15 cellular contexts compared by ENCODE assay signal in the genomic region with DNA sequence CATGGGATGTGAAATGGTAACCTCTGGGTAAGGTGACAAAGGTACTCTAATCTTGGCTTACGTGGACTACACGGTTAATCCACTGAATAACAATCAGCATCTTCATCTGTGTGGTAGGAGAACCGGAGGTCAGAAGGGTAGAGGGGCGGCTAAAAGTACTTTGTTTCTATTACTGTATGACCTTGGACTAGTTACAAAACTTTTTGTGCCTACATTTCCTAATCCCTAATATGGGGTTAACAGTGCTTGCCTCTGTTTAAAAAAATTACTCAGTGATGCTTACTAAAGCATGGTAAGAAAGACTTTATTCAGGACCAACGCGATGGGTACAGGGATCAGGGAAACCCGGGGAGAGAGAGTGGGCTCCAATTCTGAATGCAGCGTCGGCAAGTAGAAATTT. TPM values are rescaled to one million over a fixed set of nuclear protein-coding genes. Genes with fewer than 3 reads are reported as not detected.
DNase-seq lines count a peak whose midpoint lies in the region; ATAC-seq, FAIRE-seq and TF ChIP-seq lines count a peak whose summit lies in the region.
"Had no signal": no experiment of that assay in that cellular context is flagged by ENCODE, and none has a peak within 500 bp of the region (broad histone marks: within the 10 kb centered on the region; RNA-seq: fewer than 3 reads in every experiment).

No MANE protein-coding gene starts in this region.

- intact Hi-C loops in activated CD4-positive, alpha-beta T cell treated with anti-CD3 and anti-CD28 coated beads for 36 hours (cut with DNase I, micrococcal nuclease), result loop anchor here (1.0 to 5.0 kb wide), 4 partner anchors 7 to 429 kb away; a partner anchor contains a TSS
- intact Hi-C loops in sigmoid colon (cut with DNase I), result loop anchor here (2.0 to 10.0 kb wide), 5 partner anchors 59 to 427 kb away; a partner anchor contains a TSS

- no peak for FAIRE-seq in H1 (lab: Jason Lieb, UNC)
- FAIRE-seq: endometrium had no signal

- TF ChIP-seq RAD21 in H1 (IDR thresholded peaks at IDR 0.05 in 1 of 2, conservative IDR thresholded peaks at IDR 0.05 in 1 of 2; ENCODE audit: low read depth in 2 of 2, low read length in 2 of 2), result no peak

- no peak for ATAC-seq in activated CD4-positive, alpha-beta T cell treated with anti-CD3 and anti-CD28 coated beads for 36 hours
- ATAC-seq in gastroesophageal sphincter, result no peak

- H3K4me3 ChIP-seq in H1 (ENCODE audit: extremely low read depth in 1 of 4, insufficient read depth in 2 of 4, low read depth in 3 of 4, low read length in 4 of 4) (no peak overlapping the region), sigmoid colon (no peak overlapping the region), gastroesophageal sphincter (no peak overlapping the region)

- H2BK15ac ChIP-seq in H1 (ENCODE audit: low read length), result no peak overlapping the region; the same call in 1 of the 2 replicates

- peak overlapping the region; percentile 70 for H3K4me3 Mint-ChIP-seq in activated CD4-positive, alpha-beta T cell treated with anti-CD3 and anti-CD28 coated beads for 36 hours
- peak overlapping the region; percentile 82 to 95 (median 94) for H3K4me3 Mint-ChIP-seq in IgD-negative memory B cell

- no peaks in the 10 kb centered on the region; a peak in 2 of 7 replicates for H3K27me3 ChIP-seq in H1 (replicated peaks in 1 of 4; ENCODE audit: control insufficient read depth in 3 of 4, extremely low read depth in 1 of 4, insufficient read depth in 3 of 4, low read length in 3 of 4)
- H3K27me3 ChIP-seq in sigmoid colon, result no peaks in the 10 kb centered on the region
- no peaks in the 10 kb centered on the region for H3K27me3 ChIP-seq in gastroesophageal sphincter

- CTCF ChIA-PET in activated CD4-positive, alpha-beta T cell treated with anti-CD3 and anti-CD28 coated beads for 36 hours (lab: Charles Lee), result interaction anchor here (0.6 kb wide), 1 partner anchor 116 kb away, joined by 3 read pairs; no protein-coding TSS in a partner anchor
- CTCF ChIA-PET in H1 (lab: Charles Lee; ENCODE audit: partially characterized antibody), result interaction anchor here (0.6 to 2.5 kb wide), 4 partner anchors 37 to 276 kb away, joined by 3 to 7 read pairs (median 4); no protein-coding TSS in a partner anchor

- H3K9me3 ChIP-seq in H1 (ENCODE audit: insufficient read depth in 2 of 2, low read depth in 1 of 2, low read length in 1 of 2) (no peaks in the 10 kb centered on the region), sigmoid colon (no peaks in the 10 kb centered on the region), gastroesophageal sphincter (no peaks in the 10 kb centered on the region)

- no peak overlapping the region for H2AK5ac ChIP-seq in H1 (ENCODE audit: low read depth, low read length)

- peaks cover 24% of the 10 kb centered on the region for H3K4me1 Mint-ChIP-seq in activated CD4-positive, alpha-beta T cell treated with anti-CD3 and anti-CD28 coated beads for 36 hours
- peaks cover 24 to 27% (median 26%) of the 10 kb centered on the region in 3 donors for H3K4me1 Mint-ChIP-seq in IgD-negative memory B cell

- 90% methylated on average over 9 of the region's 9 CpGs; no CpG with 5 or more reads in 1 of the 2 experiments for WGBS in H1 (ENCODE audit: extremely low coverage in 1 of 2, insufficient coverage in 1 of 2, insufficient read length in 1 of 2, insufficient replicate concordance in 2 of 2, low coverage in 1 of 2, low lambda C conversion rate in 2 of 2, missing lambda C conversion rate in 1 of 2), 2 experiments
- 92 to 94% methylated on average over 9 of the region's 9 CpGs for WGBS in sigmoid colon, 2 donors
- 81 to 90% methylated on average over 9 of the region's 9 CpGs for WGBS in gastroesophageal sphincter (ENCODE audit: low coverage in 1 of 2), 2 donors

- H4K91ac ChIP-seq in H1 (replicated peaks; ENCODE audit: insufficient read length, low read length), result no peak overlapping the region

- no peak overlapping the region for H3K18ac ChIP-seq in H1 (ENCODE audit: extremely low read depth, low read length)

- no peak overlapping the region for H2BK120ac ChIP-seq in H1 (replicated peaks; ENCODE audit: low read depth, low read length)

- TF ChIP-seq EP300 in H1 (IDR thresholded peaks at IDR 0.05; ENCODE audit: borderline replicate concordance in 1 of 2, low read depth in 2 of 2, low read length in 2 of 2) (no peak), sigmoid colon (IDR thresholded peaks at IDR 0.05) (no peak), gastroesophageal sphincter (IDR thresholded peaks at IDR 0.05) (no peak)

- H3K36me3 Mint-ChIP-seq in activated CD4-positive, alpha-beta T cell treated with anti-CD3 and anti-CD28 coated beads for 36 hours (ENCODE audit: low read depth), result peaks cover 24% of the 10 kb centered on the region
- peaks cover 4% of the 10 kb centered on the region for H3K36me3 Mint-ChIP-seq in IgD-negative memory B cell

- TF ChIP-seq CTCF in H1 (IDR thresholded peaks at IDR 0.05; ENCODE audit: control extremely low read depth in 1 of 3, insufficient read depth in 1 of 3, low read depth in 1 of 3, low read length in 3 of 3), result no peak
- no peak for TF ChIP-seq CTCF in sigmoid colon (IDR thresholded peaks at IDR 0.05)
- TF ChIP-seq CTCF in gastroesophageal sphincter (IDR thresholded peaks at IDR 0.05), result no peak

- H3K79me2 ChIP-seq in H1 (ENCODE audit: control insufficient read depth in 1 of 2, insufficient read depth in 2 of 2, low read length in 2 of 2), result peaks cover 0 to 26% of the 10 kb centered on the region in 2 experiments; a peak in 3 of 4 replicates

- no peak overlapping the region for H4K5ac ChIP-seq in H1 (ENCODE audit: insufficient read length, low read depth, low read length)

- no peak overlapping the region for H3K4me2 ChIP-seq in H1 (ENCODE audit: insufficient read depth in 1 of 2, low read depth in 2 of 2, low read length in 2 of 2)

- no peak overlapping the region for H3K23ac ChIP-seq in H1 (ENCODE audit: insufficient read length)

- H3K27ac Mint-ChIP-seq in activated CD4-positive, alpha-beta T cell treated with anti-CD3 and anti-CD28 coated beads for 36 hours, result no peak overlapping the region
- peak overlapping the region in 1 of 3 donors; percentile 95 for H3K27ac Mint-ChIP-seq in IgD-negative memory B cell

- H2BK12ac ChIP-seq in H1 (ENCODE audit: low read depth, low read length), result 0 out of 2 replicates have a peak overlapping the region, but pooled peaks have one; percentile 50

- TF ChIP-seq POLR2A in H1 (IDR thresholded peaks at IDR 0.05; ENCODE audit: control extremely low read depth in 1 of 2, low read depth in 2 of 2, low read length in 2 of 2), result no peak
- no peak for TF ChIP-seq POLR2A in sigmoid colon (IDR thresholded peaks at IDR 0.05)
- TF ChIP-seq POLR2A in gastroesophageal sphincter (IDR thresholded peaks at IDR 0.05), result no peak

- H3K36me3 ChIP-seq in H1 (ENCODE audit: control insufficient read depth in 2 of 4, insufficient read depth in 4 of 4, low read length in 3 of 4) (no peaks in the 10 kb centered on the region; a peak in 1 of 8 replicates), sigmoid colon (no peaks in the 10 kb centered on the region), gastroesophageal sphincter (no peaks in the 10 kb centered on the region)

- H4K20me1 ChIP-seq in H1 (replicated peaks in 1 of 2; ENCODE audit: control insufficient read depth in 1 of 2, insufficient read depth in 2 of 2, low read length in 2 of 2), result peaks cover 9 to 15% of the 10 kb centered on the region in 2 experiments

- peaks cover 12% of the 10 kb centered on the region; the same call in 1 of the 2 replicates for H3K23me2 ChIP-seq in H1 (ENCODE audit: low read depth, low read length)

- DNase-seq in activated CD4-positive, alpha-beta T cell treated with anti-CD3 and anti-CD28 coated beads for 36 hours, result no peak
- no peak for DNase-seq in activated CD4-positive, alpha-beta T cell treated with anti-CD3 and anti-CD28 coated beads, Interleukin-2, amount 50 U/mL, for 48 hours
- DNase-seq in H1 (ENCODE audit: low read depth in 1 of 2, low spot score in 2 of 2) (no peak), sigmoid colon (no peak), NCI-H2081 (lab: John Stamatoyannopoulos, UW) (no peak), mesenteric fat pad (ENCODE audit: low spot score) (no peak)
- DNase-seq: activated CD4-positive, alpha-beta T cell treated with anti-CD3 and anti-CD28 coated beads for 4 hours; central memory CD4-positive, alpha-beta T cell; foreskin melanocyte; NCI-H1417; NCI-H2227 treated with DMSO at 0.1 percent for 48 hours; NK-92 treated with Interleukin-12 subunit alpha and Interleukin-12 subunit beta, amount 100 ng/mL, for 24 hours had no signal

- H3K4me1 ChIP-seq in H1 (replicated peaks in 1 of 4; ENCODE audit: control insufficient read depth in 3 of 4, insufficient read depth in 4 of 4, low read length in 3 of 4) (peaks cover 0 to 11% (median 3%) of the 10 kb centered on the region in 4 experiments; a peak in 6 of 7 replicates), sigmoid colon (peaks cover 0 to 30% (median 27%) of the 10 kb centered on the region in 4 donors), gastroesophageal sphincter (peaks cover 0 to 38% (median 6%) of the 10 kb centered on the region in 3 donors)

- no peak overlapping the region for H3K4ac ChIP-seq in H1 (replicated peaks; ENCODE audit: insufficient read length, low read depth, low read length)

- no peaks in the 10 kb centered on the region; the same call in 1 of the 2 replicates for H3K79me1 ChIP-seq in H1 (ENCODE audit: low read depth, low read length)

- 0 out of 2 replicates have a peak overlapping the region, but pooled peaks have one; percentile 13 for H2BK20ac ChIP-seq in H1 (ENCODE audit: low read length)

- no peaks in the 10 kb centered on the region for H3K27me3 Mint-ChIP-seq in activated CD4-positive, alpha-beta T cell treated with anti-CD3 and anti-CD28 coated beads for 36 hours
- H3K27me3 Mint-ChIP-seq in IgD-negative memory B cell, result no peaks in the 10 kb centered on the region

- H3K56ac ChIP-seq in H1 (replicated peaks; ENCODE audit: insufficient read length, low read depth, low read length), result no peak overlapping the region

- no peak overlapping the region for H3K27ac ChIP-seq in H1 (ENCODE audit: low read depth, low read length)
- peak overlapping the region in 3 of 4 donors; percentile 82 to 93 (median 92) for H3K27ac ChIP-seq in sigmoid colon
- H3K27ac ChIP-seq in gastroesophageal sphincter, result peak overlapping the region in 2 of 4 donors; percentile 88 to 93

- H3K9me3 Mint-ChIP-seq in activated CD4-positive, alpha-beta T cell treated with anti-CD3 and anti-CD28 coated beads for 36 hours (ENCODE audit: low read depth), result no peaks in the 10 kb centered on the region
- no peaks in the 10 kb centered on the region for H3K9me3 Mint-ChIP-seq in IgD-negative memory B cell

- H4K8ac ChIP-seq in H1 (ENCODE audit: extremely low read depth, insufficient read depth, low read length), result no peak overlapping the region

- no peak overlapping the region for H3K9ac ChIP-seq in H1 (replicated peaks in 1 of 4; ENCODE audit: extremely low read depth in 1 of 4, low read depth in 3 of 4, low read length in 3 of 4)

- H3K14ac ChIP-seq in H1 (ENCODE audit: insufficient read length), result no peak overlapping the region

- no peak overlapping the region for H2AFZ ChIP-seq in H1 (ENCODE audit: low read length)

- POLR2A ChIA-PET in activated CD4-positive, alpha-beta T cell treated with anti-CD3 and anti-CD28 coated beads for 36 hours (lab: Charles Lee), result no interaction called here
- POLR2A ChIA-PET in H1 (lab: Charles Lee; ENCODE audit: partially characterized antibody), result interaction anchor here (1.0 kb wide), 1 partner anchor 28 kb away, joined by 3 read pairs; no protein-coding TSS in a partner anchor

- no peak overlapping the region for H2BK5ac ChIP-seq in H1 (ENCODE audit: low read depth, low read length)

RNA-seq across cellular contexts. Expression of a gene that starts 1.7 kb away (rescaled TPM):
- 100 to 1,000 TPM; 102 to 117 TPM for total RNA-seq in activated CD4-positive, alpha-beta T cell treated with anti-CD3 and anti-CD28 coated beads for 36 hours
- polyA plus RNA-seq in IgD-negative memory B cell (162 TPM), H1 (2011; rRNA removed) (61.3 and 62.7 TPM in 2 replicates), sigmoid colon (100 to 1,000 TPM in 1 of 3 donors, 10 to 100 TPM in 2; 60.0 to 118 (median 88.3) TPM)
- total RNA-seq in H1 (2021; fragmentation: NEBNext Ultra II Directional; extraction: Animal tissue kit (Norgen Biotek cat#: 25700)), result 154 and 156 TPM in 2 replicates
- polyA plus RNA-seq in H1 (2011; cell fraction: cytosol; rRNA removed), result 69.0 TPM
- polyA plus RNA-seq in H1 (2011; cell fraction: nucleus; rRNA removed), result 30.3 TPM
- 92.0 to 134 TPM (median 121 TPM) in 4 replicates for polyA plus RNA-seq in H1 (2012, experiment 1 of 2)
- polyA plus RNA-seq in H1 (2012, experiment 2 of 2), result 158 TPM
- polyA plus RNA-seq in H1 (2013, experiment 1 of 2), result 171 TPM
- polyA plus RNA-seq in H1 (2013, experiment 2 of 2), result 185 TPM
- 17.3 and 19.4 TPM in 2 replicates for polyA minus RNA-seq in H1 (2011; rRNA and poly(A)+ RNA removed)
- 15.8 TPM for polyA minus RNA-seq in H1 (2011; cell fraction: cytosol; rRNA and poly(A)+ RNA removed)
- 33.2 TPM for polyA minus RNA-seq in H1 (2011; cell fraction: nucleus; rRNA and poly(A)+ RNA removed)
- total RNA-seq in sigmoid colon (10 to 100 TPM; 41.0 to 95.8 (median 70.7) TPM), mesenteric fat pad (69.3 TPM), gastroesophageal sphincter (10 to 100 TPM; 33.1 to 63.7 (median 39.3) TPM)

RNA-seq across cellular contexts. Expression of a gene that starts 1.7 kb away (rescaled TPM):
- 10 to 100 TPM; 18.2 to 22.9 TPM for total RNA-seq in activated CD4-positive, alpha-beta T cell treated with anti-CD3 and anti-CD28 coated beads for 36 hours
- polyA plus RNA-seq in IgD-negative memory B cell (0.93 TPM), H1 (2011; rRNA removed) (2.4 and 4.0 TPM in 2 replicates), sigmoid colon (1 to 10 TPM in 2 of 3 donors, under 1 TPM in 1; 0.60 to 3.6 (median 1.2) TPM)
- total RNA-seq in H1 (2021; fragmentation: NEBNext Ultra II Directional; extraction: Animal tissue kit (Norgen Biotek cat#: 25700)), result 19.4 TPM in 2 replicates
- 4.2 TPM for polyA plus RNA-seq in H1 (2011; cell fraction: cytosol; rRNA removed)
- polyA plus RNA-seq in H1 (2011; cell fraction: nucleus; rRNA removed), result 3.0 TPM
- 3.3 to 5.8 TPM (median 4.2 TPM) in 4 replicates for polyA plus RNA-seq in H1 (2012, experiment 1 of 2)
- polyA plus RNA-seq in H1 (2012, experiment 2 of 2), result 0.25 TPM
- polyA plus RNA-seq in H1 (2013, experiment 1 of 2), result 9.6 TPM
- 8.5 TPM for polyA plus RNA-seq in H1 (2013, experiment 2 of 2)
- 21.0 and 25.5 TPM in 2 replicates for polyA minus RNA-seq in H1 (2011; rRNA and poly(A)+ RNA removed)
- 11.6 TPM for polyA minus RNA-seq in H1 (2011; cell fraction: cytosol; rRNA and poly(A)+ RNA removed)
- 44.9 TPM for polyA minus RNA-seq in H1 (2011; cell fraction: nucleus; rRNA and poly(A)+ RNA removed)
- total RNA-seq in sigmoid colon (10 to 100 TPM; 20.6 to 41.8 (median 22.7) TPM), mesenteric fat pad (25.0 TPM), gastroesophageal sphincter (10 to 100 TPM; 11.5 to 29.6 (median 24.4) TPM)
